Comparison of ENCODE assay signal across 9 cellular contexts in genomic region chr12:120264511-120265202, GRCh38. TPM values are rescaled to one million over a fixed set of nuclear protein-coding genes. Genes with fewer than 3 reads are reported as not detected.
DNase-seq lines count a peak whose midpoint lies in the region; ATAC-seq and FAIRE-seq lines count a peak whose summit lies in the region.
"Had no signal": no experiment of that assay in that cellular context is flagged by ENCODE, and none has a peak within 500 bp of the region (broad histone marks: within the 10 kb centered on the region; RNA-seq: fewer than 3 reads in every experiment).

No MANE protein-coding gene starts in this region.

- no peaks in the 10 kb centered on the region for H3K36me3 ChIP-seq in iPS-20b (ENCODE audit: insufficient read depth, low read depth, low read length)

- no peaks in the 10 kb centered on the region for H3K36me3 Mint-ChIP-seq in activated naive CD8-positive, alpha-beta T cell treated with anti-CD3 and anti-CD28 coated beads for 36 hours
- H3K36me3 Mint-ChIP-seq in stimulated activated naive B cell treated with anti-CD40 and anti-IgM and Interleukin-4, amounts not matched to agents 10 μg/mL and 1 μg/mL and 100 μg/mL, for 72 hours, result peaks cover 0 to 2% of the 10 kb centered on the region in 2 donors

- FAIRE-seq in RCC 7860 (lab: Jason Lieb, UNC), result no peak

- peak overlapping the region; percentile 82 for H3K4me3 Mint-ChIP-seq in activated naive CD8-positive, alpha-beta T cell treated with anti-CD3 and anti-CD28 coated beads for 36 hours
- H3K4me3 Mint-ChIP-seq in stimulated activated naive B cell treated with anti-CD40 and anti-IgM and Interleukin-4, amounts not matched to agents 10 μg/mL and 1 μg/mL and 100 μg/mL, for 72 hours, result peak overlapping the region; percentile 76 to 78

- peak overlapping the region; percentile 69 for H3K27ac Mint-ChIP-seq in activated naive CD8-positive, alpha-beta T cell treated with anti-CD3 and anti-CD28 coated beads for 36 hours
- H3K27ac Mint-ChIP-seq in stimulated activated naive B cell treated with anti-CD40 and anti-IgM and Interleukin-4, amounts not matched to agents 10 μg/mL and 1 μg/mL and 100 μg/mL, for 72 hours, result peak overlapping the region; percentile 49

- peak overlapping the region; percentile 79; the same call in 1 of the 2 replicates for H3K9ac ChIP-seq in iPS-20b (ENCODE audit: low read depth, low read length)

- no peaks in the 10 kb centered on the region; the same call in 1 of the 2 replicates for H3K27me3 ChIP-seq in iPS-20b (ENCODE audit: insufficient read depth, low read length)

- H3K9me3 ChIP-seq in iPS-20b (ENCODE audit: insufficient read depth, low read depth, low read length), result no peaks in the 10 kb centered on the region

- no peaks in the 10 kb centered on the region for H3K27me3 Mint-ChIP-seq in activated naive CD8-positive, alpha-beta T cell treated with anti-CD3 and anti-CD28 coated beads for 36 hours
- H3K27me3 Mint-ChIP-seq in stimulated activated naive B cell treated with anti-CD40 and anti-IgM and Interleukin-4, amounts not matched to agents 10 μg/mL and 1 μg/mL and 100 μg/mL, for 72 hours, result peaks cover 53 to 82% of the 10 kb centered on the region in 2 donors

- no peak overlapping the region for H3K27ac ChIP-seq in iPS-20b (ENCODE audit: low read length)

- H3K4me3 ChIP-seq in iPS-20b (ENCODE audit: low read length), result peak overlapping the region; percentile 79

- peak; percentile 32 for DNase-seq in HT-29 (ENCODE audit: low spot score)
- no peak for DNase-seq in activated naive CD8-positive, alpha-beta T cell treated with anti-CD3 and anti-CD28 coated beads for 36 hours
- no peak for DNase-seq in stimulated activated naive B cell treated with anti-CD40 and anti-IgM and Interleukin-4, amounts not matched to agents 10 μg/mL and 1 μg/mL and 100 μg/mL, for 72 hours
- no peak for DNase-seq in RCC 7860 (ENCODE audit: low spot score)
- DNase-seq in NCI-H1092 (lab: John Stamatoyannopoulos, UW), result no peak
- no peak for DNase-seq in mucosa of gallbladder (ENCODE audit: low spot score)
- DNase-seq in NCI-H1436 treated with DMSO at 0.1 percent for 48 hours (lab: John Stamatoyannopoulos, UW), result no peak
- DNase-seq: NCI-H1694 had no signal

- peaks cover 52% of the 10 kb centered on the region for H3K4me1 Mint-ChIP-seq in activated naive CD8-positive, alpha-beta T cell treated with anti-CD3 and anti-CD28 coated beads for 36 hours
- peaks cover 18 to 34% of the 10 kb centered on the region in 2 donors for H3K4me1 Mint-ChIP-seq in stimulated activated naive B cell treated with anti-CD40 and anti-IgM and Interleukin-4, amounts not matched to agents 10 μg/mL and 1 μg/mL and 100 μg/mL, for 72 hours

- no peak for ATAC-seq in stimulated activated naive B cell treated with anti-CD40 and anti-IgM and Interleukin-4, amounts not matched to agents 10 μg/mL and 1 μg/mL and 100 μg/mL, for 72 hours (replicated peaks)

- H3K4me1 ChIP-seq in iPS-20b (ENCODE audit: insufficient read depth, low read length), result peaks cover 19% of the 10 kb centered on the region

- H3K9me3 Mint-ChIP-seq in activated naive CD8-positive, alpha-beta T cell treated with anti-CD3 and anti-CD28 coated beads for 36 hours, result no peaks in the 10 kb centered on the region
- no peaks in the 10 kb centered on the region for H3K9me3 Mint-ChIP-seq in stimulated activated naive B cell treated with anti-CD40 and anti-IgM and Interleukin-4, amounts not matched to agents 10 μg/mL and 1 μg/mL and 100 μg/mL, for 72 hours

RNA-seq across cellular contexts. Expression of gene PXN, which starts 0.9 kb away (rescaled TPM):
- 59.7 and 63.0 TPM in 2 replicates for total RNA-seq in HT-29 (2014; rRNA removed; shearing (Covaris generic))
- 10 to 100 TPM; 37.1 to 39.2 TPM for total RNA-seq in activated naive CD8-positive, alpha-beta T cell treated with anti-CD3 and anti-CD28 coated beads for 36 hours
- 119 TPM for total RNA-seq in mucosa of gallbladder

RNA-seq across cellular contexts. Expression of gene RNU4-2, which starts 27.0 kb away (rescaled TPM):
- total RNA-seq in HT-29 (2014; rRNA removed; shearing (Covaris generic)), result under 0.01 TPM in 1 of 2 replicates, not detected in the other
- 1,000 to 10,000 TPM; 1,075 to 1,133 TPM for total RNA-seq in activated naive CD8-positive, alpha-beta T cell treated with anti-CD3 and anti-CD28 coated beads for 36 hours
- 5,171 TPM for total RNA-seq in mucosa of gallbladder

RNA-seq across cellular contexts. Expression of gene RNU4-1, which starts 28.4 kb away (rescaled TPM):
- under 0.01 TPM in 1 of 2 replicates, not detected in the other for total RNA-seq in HT-29 (2014; rRNA removed; shearing (Covaris generic))
- 100 to 1,000 TPM; 768 to 829 TPM for total RNA-seq in activated naive CD8-positive, alpha-beta T cell treated with anti-CD3 and anti-CD28 coated beads for 36 hours
- total RNA-seq in mucosa of gallbladder, result 1,216 TPM

RNA-seq across cellular contexts. Expression of gene SIRT4, which starts 37.5 kb away (rescaled TPM):
- 0.05 TPM in 1 of 2 replicates, not detected in the other for total RNA-seq in HT-29 (2014; rRNA removed; shearing (Covaris generic))
- 1 to 10 TPM; 1.9 to 2.1 TPM for total RNA-seq in activated naive CD8-positive, alpha-beta T cell treated with anti-CD3 and anti-CD28 coated beads for 36 hours
- total RNA-seq in mucosa of gallbladder, result 3.8 TPM

Comparison
In these comparisons a context has a peak if more than half of its experiments do, and no peak if none do; other contexts are left out.
1. RNA of gene RNU4-2, which starts 27.0 kb away (total RNA-seq): 5,171 TPM in mucosa of gallbladder (single experiment) and 1,075 to 1,133 TPM in activated naive CD8-positive, alpha-beta T cell treated with anti-CD3 and anti-CD28 coated beads for 36 hours; under 0.01 TPM in HT-29; every median in the first group is over 1,000 times any median in the second.
2. RNA of gene RNU4-1, which starts 28.4 kb away (total RNA-seq): 1,216 TPM in mucosa of gallbladder (single experiment) and 768 to 829 TPM in activated naive CD8-positive, alpha-beta T cell treated with anti-CD3 and anti-CD28 coated beads for 36 hours; under 0.01 TPM in HT-29; every median in the first group is over 100 times any median in the second.